Comparison of ENCODE assay signal across 1 cellular context in genomic region chr19:24033308-24033961, GRCh38.
A peak's percentile ranks its signal among the peaks of the same experiment; 100 is the strongest.
TF ChIP-seq lines count a peak whose summit lies in the region.

No MANE protein-coding gene starts in this region.

TF ChIP-seq in HepG2, 621 proteins besides CTCF, POLR2A, EP300 and RAD21 (continued from another document and continues in another):
- TF ChIP-seq FOXK1 (CRISPR knock-in tag; IDR thresholded peaks at IDR 0.05; ENCODE audit: borderline replicate concordance, low read depth) (no peak), SAFB2 (CRISPR knock-in tag; IDR thresholded peaks at IDR 0.05; ENCODE audit: borderline replicate concordance, low read depth) (0 out of 2 replicates have a peak, but pooled peaks have one; percentile 38), ATAD3A (CRISPR knock-in tag; IDR thresholded peaks at IDR 0.05) (no peak), TBX3 (IDR thresholded peaks at IDR 0.05; ENCODE audit: borderline replicate concordance) (no peak), GABPA (IDR thresholded peaks at IDR 0.05; ENCODE audit: low read depth, low read length) (no peak), GABPA (CRISPR knock-in tag; IDR thresholded peaks at IDR 0.05; ENCODE audit: low read depth) (peak; percentile 53), NFE2L1 (CRISPR knock-in tag; IDR thresholded peaks at IDR 0.05; ENCODE audit: borderline replicate concordance) (no peak), U2AF1 (optimal IDR thresholded peaks at IDR 0.05; ENCODE audit: low read depth, low read length) (no peak), KLF6 (CRISPR knock-in tag; IDR thresholded peaks at IDR 0.05) (no peak), ZNF383 (CRISPR knock-in tag; IDR thresholded peaks at IDR 0.05; ENCODE audit: borderline replicate concordance) (no peak), ZNF773 (CRISPR knock-in tag; IDR thresholded peaks at IDR 0.05; ENCODE audit: borderline replicate concordance) (no peak), SOX13 (IDR thresholded peaks at IDR 0.05) (no peak), SOX13 (CRISPR knock-in tag; conservative IDR thresholded peaks at IDR 0.05 in 1 of 2, IDR thresholded peaks at IDR 0.05 in 1 of 2) (peak in 1 of 2 experiments; percentile 31; a peak in 1 of 4 replicates), ZNF234 (CRISPR knock-in tag; conservative IDR thresholded peaks at IDR 0.05) (no peak), ZSCAN9 (CRISPR knock-in tag; IDR thresholded peaks at IDR 0.05; ENCODE audit: borderline replicate concordance) (no peak; the same call in 1 of the 2 replicates), ZNF354B (CRISPR knock-in tag; IDR thresholded peaks at IDR 0.05) (peak; percentile 94), ZNF460 (CRISPR knock-in tag; IDR thresholded peaks at IDR 0.05; ENCODE audit: borderline replicate concordance) (peak; percentile 17; the same call in 1 of the 2 replicates), MTERF4 (CRISPR knock-in tag; IDR thresholded peaks at IDR 0.05) (no peak), HNF4G (IDR thresholded peaks at IDR 0.05; ENCODE audit: borderline replicate concordance, low read depth, low read length) (no peak), HNF4G (CRISPR knock-in tag; IDR thresholded peaks at IDR 0.05; ENCODE audit: borderline replicate concordance, low read depth) (no peak), SYNCRIP (IDR thresholded peaks at IDR 0.05; ENCODE audit: insufficient read depth, low read depth, low read length) (no peak), ZNF7 (CRISPR knock-in tag; IDR thresholded peaks at IDR 0.05) (no peak), MLX (CRISPR knock-in tag; IDR thresholded peaks at IDR 0.05) (no peak), KLF12 (CRISPR knock-in tag; IDR thresholded peaks at IDR 0.05; ENCODE audit: borderline replicate concordance) (0 out of 2 replicates have a peak, but pooled peaks have one; percentile 39), NFRKB (IDR thresholded peaks at IDR 0.05) (no peak), ZNF607 (CRISPR knock-in tag; IDR thresholded peaks at IDR 0.05; ENCODE audit: borderline replicate concordance) (0 out of 2 replicates have a peak, but pooled peaks have one; percentile 28), HOXA5 (CRISPR knock-in tag; IDR thresholded peaks at IDR 0.05) (peak; percentile 67; the same call in 1 of the 2 replicates), ZNF180 (CRISPR knock-in tag; IDR thresholded peaks at IDR 0.05; ENCODE audit: borderline replicate concordance, low read depth) (no peak), ZBTB25 (CRISPR knock-in tag; IDR thresholded peaks at IDR 0.05) (peak; percentile 20; the same call in 1 of the 2 replicates), SNAPC2 (CRISPR knock-in tag; IDR thresholded peaks at IDR 0.05) (peak; percentile 68; the same call in 1 of the 2 replicates), ZKSCAN5 (CRISPR knock-in tag; IDR thresholded peaks at IDR 0.05) (no peak), MED13 (CRISPR knock-in tag; IDR thresholded peaks at IDR 0.05) (no peak), ZNF260 (CRISPR knock-in tag; IDR thresholded peaks at IDR 0.05; ENCODE audit: borderline replicate concordance, low read depth) (no peak), TGIF2 (CRISPR knock-in tag; IDR thresholded peaks at IDR 0.05) (no peak), ZNF646 (CRISPR knock-in tag; IDR thresholded peaks at IDR 0.05) (no peak), TBL1XR1 (IDR thresholded peaks at IDR 0.05; ENCODE audit: borderline replicate concordance, low read length, partially characterized antibody) (no peak), GFI1 (CRISPR knock-in tag; IDR thresholded peaks at IDR 0.05; ENCODE audit: borderline replicate concordance) (peak; percentile 50), YEATS4 (CRISPR knock-in tag; IDR thresholded peaks at IDR 0.05; ENCODE audit: borderline replicate concordance) (peak; percentile 69; the same call in 1 of the 2 replicates), MTF1 (CRISPR knock-in tag; IDR thresholded peaks at IDR 0.05) (no peak), PHF8 (CRISPR knock-in tag; IDR thresholded peaks at IDR 0.05) (peak; percentile 82), SNAI1 (CRISPR knock-in tag; IDR thresholded peaks at IDR 0.05; ENCODE audit: borderline replicate concordance) (no peak), SPEN (CRISPR knock-in tag; IDR thresholded peaks at IDR 0.05; ENCODE audit: low read depth) (peak; percentile 62; the same call in 1 of the 2 replicates), SMAD1 (CRISPR knock-in tag; IDR thresholded peaks at IDR 0.05; ENCODE audit: borderline replicate concordance, low read depth) (0 out of 2 replicates have a peak, but pooled peaks have one; percentile 38), SSRP1 (CRISPR knock-in tag; IDR thresholded peaks at IDR 0.05) (no peak), PTBP1 (IDR thresholded peaks at IDR 0.05; ENCODE audit: low read depth, low read length, poor library complexity, severe bottlenecking) (no peak), GLI4 (CRISPR knock-in tag; IDR thresholded peaks at IDR 0.05; ENCODE audit: borderline replicate concordance) (no peak), ZNF746 (CRISPR knock-in tag; IDR thresholded peaks at IDR 0.05) (no peak), IKZF1 (IDR thresholded peaks at IDR 0.05) (no peak), POLR2AphosphoS2 (IDR thresholded peaks at IDR 0.05; ENCODE audit: low read depth, low read length) (no peak)
- TF ChIP-seq, protein P1, sequence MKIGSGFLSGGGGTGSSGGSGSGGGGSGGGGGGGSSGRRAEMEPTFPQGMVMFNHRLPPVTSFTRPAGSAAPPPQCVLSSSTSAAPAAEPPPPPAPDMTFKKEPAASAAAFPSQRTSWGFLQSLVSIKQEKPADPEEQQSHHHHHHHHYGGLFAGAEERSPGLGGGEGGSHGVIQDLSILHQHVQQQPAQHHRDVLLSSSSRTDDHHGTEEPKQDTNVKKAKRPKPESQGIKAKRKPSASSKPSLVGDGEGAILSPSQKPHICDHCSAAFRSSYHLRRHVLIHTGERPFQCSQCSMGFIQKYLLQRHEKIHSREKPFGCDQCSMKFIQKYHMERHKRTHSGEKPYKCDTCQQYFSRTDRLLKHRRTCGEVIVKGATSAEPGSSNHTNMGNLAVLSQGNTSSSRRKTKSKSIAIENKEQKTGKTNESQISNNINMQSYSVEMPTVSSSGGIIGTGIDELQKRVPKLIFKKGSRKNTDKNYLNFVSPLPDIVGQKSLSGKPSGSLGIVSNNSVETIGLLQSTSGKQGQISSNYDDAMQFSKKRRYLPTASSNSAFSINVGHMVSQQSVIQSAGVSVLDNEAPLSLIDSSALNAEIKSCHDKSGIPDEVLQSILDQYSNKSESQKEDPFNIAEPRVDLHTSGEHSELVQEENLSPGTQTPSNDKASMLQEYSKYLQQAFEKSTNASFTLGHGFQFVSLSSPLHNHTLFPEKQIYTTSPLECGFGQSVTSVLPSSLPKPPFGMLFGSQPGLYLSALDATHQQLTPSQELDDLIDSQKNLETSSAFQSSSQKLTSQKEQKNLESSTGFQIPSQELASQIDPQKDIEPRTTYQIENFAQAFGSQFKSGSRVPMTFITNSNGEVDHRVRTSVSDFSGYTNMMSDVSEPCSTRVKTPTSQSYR (CRISPR knock-in tag; IDR thresholded peaks at IDR 0.05; ENCODE audit: borderline replicate concordance): no peak
- TF ChIP-seq, protein P2, sequence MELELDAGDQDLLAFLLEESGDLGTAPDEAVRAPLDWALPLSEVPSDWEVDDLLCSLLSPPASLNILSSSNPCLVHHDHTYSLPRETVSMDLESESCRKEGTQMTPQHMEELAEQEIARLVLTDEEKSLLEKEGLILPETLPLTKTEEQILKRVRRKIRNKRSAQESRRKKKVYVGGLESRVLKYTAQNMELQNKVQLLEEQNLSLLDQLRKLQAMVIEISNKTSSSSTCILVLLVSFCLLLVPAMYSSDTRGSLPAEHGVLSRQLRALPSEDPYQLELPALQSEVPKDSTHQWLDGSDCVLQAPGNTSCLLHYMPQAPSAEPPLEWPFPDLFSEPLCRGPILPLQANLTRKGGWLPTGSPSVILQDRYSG (CRISPR knock-in tag; IDR thresholded peaks at IDR 0.05): no peak
- TF ChIP-seq, protein P3, sequence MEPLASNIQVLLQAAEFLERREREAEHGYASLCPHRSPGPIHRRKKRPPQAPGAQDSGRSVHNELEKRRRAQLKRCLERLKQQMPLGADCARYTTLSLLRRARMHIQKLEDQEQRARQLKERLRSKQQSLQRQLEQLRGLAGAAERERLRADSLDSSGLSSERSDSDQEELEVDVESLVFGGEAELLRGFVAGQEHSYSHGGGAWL (CRISPR knock-in tag; IDR thresholded peaks at IDR 0.05): no peak; the same call in 1 of the 2 replicates
- TF ChIP-seq, protein P4, sequence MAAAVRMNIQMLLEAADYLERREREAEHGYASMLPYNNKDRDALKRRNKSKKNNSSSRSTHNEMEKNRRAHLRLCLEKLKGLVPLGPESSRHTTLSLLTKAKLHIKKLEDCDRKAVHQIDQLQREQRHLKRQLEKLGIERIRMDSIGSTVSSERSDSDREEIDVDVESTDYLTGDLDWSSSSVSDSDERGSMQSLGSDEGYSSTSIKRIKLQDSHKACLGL (CRISPR knock-in tag; IDR thresholded peaks at IDR 0.05): peak; percentile 49; the same call in 1 of the 2 replicates
- TF ChIP-seq, protein P5, sequence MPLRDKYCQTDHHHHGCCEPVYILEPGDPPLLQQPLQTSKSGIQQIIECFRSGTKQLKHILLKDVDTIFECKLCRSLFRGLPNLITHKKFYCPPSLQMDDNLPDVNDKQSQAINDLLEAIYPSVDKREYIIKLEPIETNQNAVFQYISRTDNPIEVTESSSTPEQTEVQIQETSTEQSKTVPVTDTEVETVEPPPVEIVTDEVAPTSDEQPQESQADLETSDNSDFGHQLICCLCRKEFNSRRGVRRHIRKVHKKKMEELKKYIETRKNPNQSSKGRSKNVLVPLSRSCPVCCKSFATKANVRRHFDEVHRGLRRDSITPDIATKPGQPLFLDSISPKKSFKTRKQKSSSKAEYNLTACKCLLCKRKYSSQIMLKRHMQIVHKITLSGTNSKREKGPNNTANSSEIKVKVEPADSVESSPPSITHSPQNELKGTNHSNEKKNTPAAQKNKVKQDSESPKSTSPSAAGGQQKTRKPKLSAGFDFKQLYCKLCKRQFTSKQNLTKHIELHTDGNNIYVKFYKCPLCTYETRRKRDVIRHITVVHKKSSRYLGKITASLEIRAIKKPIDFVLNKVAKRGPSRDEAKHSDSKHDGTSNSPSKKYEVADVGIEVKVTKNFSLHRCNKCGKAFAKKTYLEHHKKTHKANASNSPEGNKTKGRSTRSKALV (CRISPR knock-in tag; IDR thresholded peaks at IDR 0.05): no peak
- TF ChIP-seq, protein P6, sequence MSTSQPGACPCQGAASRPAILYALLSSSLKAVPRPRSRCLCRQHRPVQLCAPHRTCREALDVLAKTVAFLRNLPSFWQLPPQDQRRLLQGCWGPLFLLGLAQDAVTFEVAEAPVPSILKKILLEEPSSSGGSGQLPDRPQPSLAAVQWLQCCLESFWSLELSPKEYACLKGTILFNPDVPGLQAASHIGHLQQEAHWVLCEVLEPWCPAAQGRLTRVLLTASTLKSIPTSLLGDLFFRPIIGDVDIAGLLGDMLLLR (CRISPR knock-in tag; IDR thresholded peaks at IDR 0.05): no peak
